ENCODE assay signal across 23 cellular contexts in genomic region chr6:33195304-33196022, GRCh38. TPM values are rescaled to one million over a fixed set of nuclear protein-coding genes. Genes with fewer than 3 reads are reported as not detected.
DNase-seq lines count a peak whose midpoint lies in the region; ATAC-seq and TF ChIP-seq lines count a peak whose summit lies in the region.
"Had no signal": no experiment of that assay in that cellular context is flagged by ENCODE, and none has a peak within 500 bp of the region (broad histone marks: within the 10 kb centered on the region; RNA-seq: fewer than 3 reads in every experiment).

No MANE protein-coding gene starts in this region.

- CTCF ChIA-PET in activated naive CD4-positive, alpha-beta T cell treated with anti-CD3 and anti-CD28 coated beads for 36 hours (lab: Charles Lee), result interaction anchor here (1.2 to 1.4 kb wide), 2 partner anchors 12 to 13 kb away, joined by 3 read pairs; no protein-coding TSS in a partner anchor

- no peak for ATAC-seq in upper lobe of left lung (ENCODE audit: low FRiP score in 2 of 2)
- ATAC-seq: activated T-cell treated with anti-CD3 and anti-CD28 coated beads, Interleukin-2, amount 50 U/mL, for 72 hours; CD8-positive, alpha-beta T cell had no signal

- DNase-seq in activated naive CD4-positive, alpha-beta T cell treated with anti-CD3 and anti-CD28 coated beads for 36 hours, result no peak
- peak; percentile 55 for DNase-seq in endodermal cell
- DNase-seq in testis, result peak; percentile 21
- DNase-seq in upper lobe of left lung, result no peak
- no peak for DNase-seq in AG20443 (ENCODE audit: low spot score)
- DNase-seq: activated CD4-positive, alpha-beta T cell treated with anti-CD3 and anti-CD28 coated beads for 48 hours; activated naive CD4-positive, alpha-beta T cell treated with Interleukin-2 at 50 U/mL for 16 hours; activated T-cell treated with anti-CD3 and anti-CD28 coated beads, Interleukin-2, amount 50 U/mL, for 72 hours; caudate nucleus; CD8-positive, alpha-beta T cell; DMS 273 treated with DMSO at 0.1 percent for 48 hours; EL; NCI-H146; NCI-H2107; NCI-H446 treated with DMSO at 0.1 percent for 48 hours; NCI-H82; RPMI8226; stimulated activated CD4-positive, alpha-beta T cell treated with anti-CD3 and anti-CD28 coated beads, Interleukin-2, amount 100 ng/mL, for 24 hours; transverse colon had no signal

- H3K9me3 ChIP-seq in endodermal cell (ENCODE audit: control insufficient read depth, low read length) (no peaks in the 10 kb centered on the region), testis (no peaks in the 10 kb centered on the region), upper lobe of left lung (no peaks in the 10 kb centered on the region)
- H3K9me3 ChIP-seq: right atrium auricular region, transverse colon had no signal

- TF ChIP-seq EP300 in upper lobe of left lung (IDR thresholded peaks at IDR 0.05), result no peak

- peaks cover 45% of the 10 kb centered on the region for H3K4me1 Mint-ChIP-seq in activated naive CD4-positive, alpha-beta T cell treated with anti-CD3 and anti-CD28 coated beads, Interleukin-2, amount 50 U/mL, for 24 hours
- H3K4me1 Mint-ChIP-seq in activated naive CD4-positive, alpha-beta T cell treated with anti-CD3 and anti-CD28 coated beads for 36 hours (ENCODE audit: low read depth), result peaks cover 38% of the 10 kb centered on the region
- peaks cover 18% of the 10 kb centered on the region for H3K4me1 Mint-ChIP-seq in endodermal cell

- H3K27me3 ChIP-seq in endodermal cell (ENCODE audit: control insufficient read depth, insufficient read depth, low read length, poor library complexity, severe bottlenecking) (peaks cover 26% of the 10 kb centered on the region), testis (no peaks in the 10 kb centered on the region), upper lobe of left lung (peaks cover 0 to 14% (median 9%) of the 10 kb centered on the region in 4 donors)
- H3K27me3 ChIP-seq: right atrium auricular region had no signal

- WGBS in endodermal cell (ENCODE audit: insufficient coverage in 1 of 2, insufficient read length in 1 of 2), 2 experiments, result 91 to 96% methylated on average over 6 to 14 of the region's 14 CpGs
- WGBS in testis, 2 donors, result 78 to 79% methylated on average over 12 to 14 of the region's 14 CpGs
- 82 to 86% methylated on average over 14 of the region's 14 CpGs for WGBS in upper lobe of left lung, 2 donors

- no peaks in the 10 kb centered on the region for H3K9me3 Mint-ChIP-seq in activated naive CD4-positive, alpha-beta T cell treated with anti-CD3 and anti-CD28 coated beads, Interleukin-2, amount 50 U/mL, for 24 hours
- H3K9me3 Mint-ChIP-seq in activated naive CD4-positive, alpha-beta T cell treated with anti-CD3 and anti-CD28 coated beads for 36 hours, result no peaks in the 10 kb centered on the region
- H3K9me3 Mint-ChIP-seq in endodermal cell, result no peaks in the 10 kb centered on the region
- H3K9me3 Mint-ChIP-seq: activated T-cell treated with anti-CD3 and anti-CD28 coated beads, Interleukin-2, amount 50 U/mL, for 72 hours; CD8-positive, alpha-beta T cell; T-helper 2 cell treated with Interferon-gamma antibody and Interleukin-4, amounts not matched to agents 5 μg/mL and 100 μg/mL, for 36 hours had no signal

- H3K4me3 Mint-ChIP-seq in activated naive CD4-positive, alpha-beta T cell treated with anti-CD3 and anti-CD28 coated beads, Interleukin-2, amount 50 U/mL, for 24 hours, result no peak overlapping the region
- no peak overlapping the region for H3K4me3 Mint-ChIP-seq in activated naive CD4-positive, alpha-beta T cell treated with anti-CD3 and anti-CD28 coated beads for 36 hours
- H3K4me3 Mint-ChIP-seq in endodermal cell, result no peak overlapping the region
- H3K4me3 Mint-ChIP-seq: activated T-cell treated with anti-CD3 and anti-CD28 coated beads, Interleukin-2, amount 50 U/mL, for 72 hours; CD8-positive, alpha-beta T cell; T-helper 2 cell treated with Interferon-gamma antibody and Interleukin-4, amounts not matched to agents 5 μg/mL and 100 μg/mL, for 36 hours had no signal

- no peak for TF ChIP-seq POLR2A in testis (IDR thresholded peaks at IDR 0.05)
- TF ChIP-seq POLR2A in upper lobe of left lung (IDR thresholded peaks at IDR 0.05), result no peak

- no peak overlapping the region for H3K9ac ChIP-seq in endodermal cell (ENCODE audit: extremely low read depth, low read length, poor library complexity, severe bottlenecking)

- peaks cover 2% of the 10 kb centered on the region for H3K27me3 Mint-ChIP-seq in activated naive CD4-positive, alpha-beta T cell treated with anti-CD3 and anti-CD28 coated beads, Interleukin-2, amount 50 U/mL, for 24 hours
- peaks cover 9% of the 10 kb centered on the region for H3K27me3 Mint-ChIP-seq in activated naive CD4-positive, alpha-beta T cell treated with anti-CD3 and anti-CD28 coated beads for 36 hours (ENCODE audit: low read depth)
- peaks cover 24% of the 10 kb centered on the region for H3K27me3 Mint-ChIP-seq in endodermal cell (ENCODE audit: insufficient read depth)

- H3K4me3 ChIP-seq in endodermal cell (ENCODE audit: low read length) (no peak overlapping the region), testis (no peak overlapping the region), upper lobe of left lung (no peak overlapping the region)
- H3K4me3 ChIP-seq: right atrium auricular region, SK-N-MC, transverse colon had no signal

- intact Hi-C loops in activated naive CD4-positive, alpha-beta T cell treated with anti-CD3 and anti-CD28 coated beads for 36 hours (cut with micrococcal nuclease), result loop anchor here (10.0 kb wide), 1 partner anchor 1049 kb away; the partner anchor contains the start of gene SMIM29
- intact Hi-C loops in testis (cut with DNase I; ENCODE audit: low total_unique reads), result no loop called here

- H3K27ac ChIP-seq in endodermal cell (ENCODE audit: low read depth, low read length), result no peak overlapping the region
- H3K27ac ChIP-seq in testis, result no peak overlapping the region
- H3K27ac ChIP-seq in upper lobe of left lung, result no peak overlapping the region
- H3K27ac ChIP-seq: right atrium auricular region, SK-N-MC, transverse colon had no signal

- H3K36me3 Mint-ChIP-seq in activated naive CD4-positive, alpha-beta T cell treated with anti-CD3 and anti-CD28 coated beads, Interleukin-2, amount 50 U/mL, for 24 hours, result peaks cover 4% of the 10 kb centered on the region
- peaks cover 20% of the 10 kb centered on the region for H3K36me3 Mint-ChIP-seq in activated naive CD4-positive, alpha-beta T cell treated with anti-CD3 and anti-CD28 coated beads for 36 hours (ENCODE audit: low read depth)
- peaks cover 30% of the 10 kb centered on the region for H3K36me3 Mint-ChIP-seq in endodermal cell (ENCODE audit: low read depth)

- peaks cover 4% of the 10 kb centered on the region for H3K4me1 ChIP-seq in endodermal cell (ENCODE audit: control insufficient read depth, insufficient read depth, low read length)
- peaks cover 30% of the 10 kb centered on the region for H3K4me1 ChIP-seq in testis
- H3K4me1 ChIP-seq in upper lobe of left lung, result peaks cover 38 to 45% (median 39%) of the 10 kb centered on the region in 4 donors

- H3K36me3 ChIP-seq in endodermal cell (ENCODE audit: control insufficient read depth, insufficient read depth, low read length), result peaks cover 28% of the 10 kb centered on the region
- no peaks in the 10 kb centered on the region for H3K36me3 ChIP-seq in testis (ENCODE audit: low read depth, missing control alignments)
- H3K36me3 ChIP-seq in upper lobe of left lung, result peaks cover 16 to 40% (median 32%) of the 10 kb centered on the region in 4 donors

- TF ChIP-seq CTCF in endodermal cell (conservative IDR thresholded peaks at IDR 0.05), result no peak
- no peak for TF ChIP-seq CTCF in testis (IDR thresholded peaks at IDR 0.05)
- TF ChIP-seq CTCF in upper lobe of left lung (IDR thresholded peaks at IDR 0.05), result no peak

- H3K27ac Mint-ChIP-seq in activated naive CD4-positive, alpha-beta T cell treated with anti-CD3 and anti-CD28 coated beads, Interleukin-2, amount 50 U/mL, for 24 hours, result peak overlapping the region; percentile 8
- no peak overlapping the region for H3K27ac Mint-ChIP-seq in activated naive CD4-positive, alpha-beta T cell treated with anti-CD3 and anti-CD28 coated beads for 36 hours
- H3K27ac Mint-ChIP-seq in endodermal cell, result no peak overlapping the region
- H3K27ac Mint-ChIP-seq: activated T-cell treated with anti-CD3 and anti-CD28 coated beads, Interleukin-2, amount 50 U/mL, for 72 hours; CD8-positive, alpha-beta T cell; T-helper 2 cell treated with Interferon-gamma antibody and Interleukin-4, amounts not matched to agents 5 μg/mL and 100 μg/mL, for 36 hours had no signal

RNA-seq across cellular contexts. Expression of gene COL11A2, which starts 3.2 kb away (rescaled TPM):
- total RNA-seq in activated naive CD4-positive, alpha-beta T cell treated with anti-CD3 and anti-CD28 coated beads for 36 hours, result 1 to 10 TPM in 1 of 2 experiments, under 1 TPM in 1; 0.88 to 1.4 TPM
- total RNA-seq in endodermal cell, result 1 to 10 TPM; 1.3 to 2.8 TPM
- 17.6 TPM for polyA plus RNA-seq in endodermal cell (2013, experiment 1 of 2)
- polyA plus RNA-seq in endodermal cell (2013, experiment 2 of 2), result 13.1 TPM
- total RNA-seq in testis, result 1 to 10 TPM; 8.6 to 8.8 TPM
- 8.2 TPM for polyA plus RNA-seq in testis (ENCODE audit: insufficient read depth, low read depth, low replicate concordance)
- total RNA-seq in upper lobe of left lung, result 1 to 10 TPM in 2 of 6 donors, under 1 TPM in 4; 0.20 to 2.1 (median 0.74) TPM

RNA-seq across cellular contexts. Expression of gene RXRB, which starts 5.0 kb away (rescaled TPM):
- 10 to 100 TPM; 50.4 to 50.6 TPM for total RNA-seq in activated naive CD4-positive, alpha-beta T cell treated with anti-CD3 and anti-CD28 coated beads for 36 hours
- total RNA-seq in endodermal cell (10 to 100 TPM; 24.8 to 27.2 TPM), testis (10 to 100 TPM; 42.9 to 47.3 TPM), upper lobe of left lung (10 to 100 TPM; 19.3 to 67.1 (median 48.4) TPM)
- polyA plus RNA-seq in endodermal cell (2013, experiment 1 of 2), result 46.3 TPM
- polyA plus RNA-seq in endodermal cell (2013, experiment 2 of 2), result 38.0 TPM
- polyA plus RNA-seq in testis (ENCODE audit: insufficient read depth, low read depth, low replicate concordance), result 45.2 TPM

RNA-seq across cellular contexts. Expression of gene SLC39A7, which starts 5.2 kb away (rescaled TPM):
- 10 to 100 TPM; 35.9 to 39.5 TPM for total RNA-seq in activated naive CD4-positive, alpha-beta T cell treated with anti-CD3 and anti-CD28 coated beads for 36 hours
- total RNA-seq in endodermal cell (100 to 1,000 TPM; 123 to 163 TPM), testis (10 to 100 TPM; 79.1 to 85.7 TPM), upper lobe of left lung (100 to 1,000 TPM in 2 of 6 donors, 10 to 100 TPM in 4; 37.7 to 104 (median 86.7) TPM)
- polyA plus RNA-seq in endodermal cell (2013, experiment 1 of 2), result 107 TPM
- polyA plus RNA-seq in endodermal cell (2013, experiment 2 of 2), result 105 TPM
- 87.7 TPM for polyA plus RNA-seq in testis (ENCODE audit: insufficient read depth, low read depth, low replicate concordance)

RNA-seq across cellular contexts. Expression of gene HSD17B8, which starts 9.0 kb away (rescaled TPM):
- total RNA-seq in activated naive CD4-positive, alpha-beta T cell treated with anti-CD3 and anti-CD28 coated beads for 36 hours, result 10 to 100 TPM; 31.3 to 33.5 TPM
- total RNA-seq in endodermal cell, result 1 to 10 TPM; 5.7 to 6.8 TPM
- 13.2 TPM for polyA plus RNA-seq in endodermal cell (2013, experiment 1 of 2)
- polyA plus RNA-seq in endodermal cell (2013, experiment 2 of 2), result 12.2 TPM
- 10 to 100 TPM; 25.4 to 26.3 TPM for total RNA-seq in testis
- polyA plus RNA-seq in testis (ENCODE audit: insufficient read depth, low read depth, low replicate concordance), result 11.2 TPM
- total RNA-seq in upper lobe of left lung, result 10 to 100 TPM in 5 of 6 donors, 1 to 10 TPM in 1; 8.2 to 39.3 (median 28.7) TPM

RNA-seq across cellular contexts. Expression of gene RING1, which starts 12.8 kb away (rescaled TPM):
- 10 to 100 TPM; 17.1 to 18.2 TPM for total RNA-seq in activated naive CD4-positive, alpha-beta T cell treated with anti-CD3 and anti-CD28 coated beads for 36 hours
- total RNA-seq in endodermal cell (10 to 100 TPM; 31.0 to 31.8 TPM), testis (10 to 100 TPM; 36.2 to 38.0 TPM), upper lobe of left lung (10 to 100 TPM; 17.9 to 50.6 (median 40.4) TPM)
- 65.4 TPM for polyA plus RNA-seq in endodermal cell (2013, experiment 1 of 2)
- 55.9 TPM for polyA plus RNA-seq in endodermal cell (2013, experiment 2 of 2)
- polyA plus RNA-seq in testis (ENCODE audit: insufficient read depth, low read depth, low replicate concordance), result 60.2 TPM

Comparison
In these comparisons a context has a peak if more than half of its experiments do, and no peak if none do; other contexts are left out.
1. DNase-seq: peak in endodermal cell (single experiment) and testis (single experiment); none in activated naive CD4-positive, alpha-beta T cell treated with anti-CD3 and anti-CD28 coated beads for 36 hours (single experiment), upper lobe of left lung (0 of 2) and AG20443 (single experiment).